ENCODE assay signal across 8 cellular contexts in genomic region chr11:59102259-59102765, GRCh38. TPM values are rescaled to one million over a fixed set of nuclear protein-coding genes. Genes with fewer than 3 reads are reported as not detected.
DNase-seq lines count a peak whose midpoint lies in the region; ATAC-seq, FAIRE-seq and TF ChIP-seq lines count a peak whose summit lies in the region.

No MANE protein-coding gene starts in this region.

- H3K36me3 Mint-ChIP-seq in Calu3 (ENCODE audit: insufficient read depth, unreplicated experiment), result peaks cover 24% of the 10 kb centered on the region

- no peak overlapping the region for H2AK5ac ChIP-seq in IMR-90 (ENCODE audit: low read depth, low read length)
- no peak overlapping the region for H2AK5ac ChIP-seq in H1 (ENCODE audit: low read depth, low read length)

- H3K36me3 ChIP-seq in IMR-90 (ENCODE audit: control insufficient read depth, insufficient read depth, low read length) (no peaks in the 10 kb centered on the region), H1 (ENCODE audit: control insufficient read depth in 2 of 4, insufficient read depth in 4 of 4, low read length in 3 of 4) (no peaks in the 10 kb centered on the region)

- H3K14ac ChIP-seq in IMR-90 (replicated peaks; ENCODE audit: low read depth, low read length), result no peak overlapping the region
- no peak overlapping the region for H3K14ac ChIP-seq in H1 (ENCODE audit: insufficient read length)

- DNase-seq in Calu3 (peak; percentile 73), IMR-90 (peak; percentile 13), H1 (ENCODE audit: low read depth in 1 of 2, low spot score in 2 of 2) (peak in 1 of 2 experiments; percentile 84), mucosa of gallbladder (ENCODE audit: low spot score) (peak; percentile 62), COLO668 (lab: John Stamatoyannopoulos, UW; ENCODE audit: unreplicated experiment) (no peak)
- DNase-seq in activated CD4-positive, alpha-beta T cell treated with anti-CD3 and anti-CD28 coated beads, Interleukin-2, amount 50 U/mL, for 48 hours, result peak; percentile 77 to 80
- DNase-seq in stimulated activated naive CD8-positive, alpha-beta T cell treated with anti-CD3 and anti-CD28 coated beads, Interleukin-15, Interleukin-2, amounts not matched to agents 100 U/mL and 50 U/mL, for 24 hours, result peak; percentile 76

- H4K8ac ChIP-seq in IMR-90 (ENCODE audit: low read depth in 2 of 2, low read length in 2 of 2) (no peak overlapping the region; a peak in 1 of 4 replicates), H1 (ENCODE audit: extremely low read depth, insufficient read depth, low read length) (no peak overlapping the region)

- H4K5ac ChIP-seq in IMR-90 (ENCODE audit: low read depth, low read length) (no peak overlapping the region), H1 (ENCODE audit: insufficient read length, low read depth, low read length) (no peak overlapping the region)

- CTCF ChIA-PET in Calu3 (lab: Charles Lee), result interaction anchor here (1.0 kb wide), 1 partner anchor 56 kb away, joined by 6 read pairs; no protein-coding TSS in a partner anchor
- CTCF ChIA-PET in IMR-90 (lab: Yijun Ruan, JAX), result no interaction called here
- CTCF ChIA-PET in H1 (lab: Charles Lee; ENCODE audit: partially characterized antibody), result interaction anchor here (0.6 to 1.3 kb wide), 7 partner anchors 9 to 196 kb away, joined by 3 to 5 read pairs (median 3); no protein-coding TSS in a partner anchor

- H3K4me2 ChIP-seq in IMR-90 (ENCODE audit: low read depth, low read length) (peak overlapping the region; percentile 90), H1 (ENCODE audit: insufficient read depth in 1 of 2, low read depth in 2 of 2, low read length in 2 of 2) (peak overlapping the region; percentile 71 to 81)

- H3K9ac ChIP-seq in IMR-90 (ENCODE audit: low read depth, low read length), result no peak overlapping the region
- H3K9ac ChIP-seq in H1 (replicated peaks in 1 of 4; ENCODE audit: extremely low read depth in 1 of 4, low read depth in 3 of 4, low read length in 3 of 4), result peak overlapping the region in 3 of 4 experiments; percentile 1 to 48 (median 45); a peak in 3 of 7 replicates

- H3K4me3 ChIP-seq in IMR-90 (ENCODE audit: insufficient read depth, low read depth, low read length) (peak overlapping the region; percentile 32), H1 (ENCODE audit: extremely low read depth in 1 of 4, insufficient read depth in 2 of 4, low read depth in 3 of 4, low read length in 4 of 4) (peak overlapping the region; percentile 42 to 57 (median 45); a peak in 7 of 8 replicates)

- no peaks in the 10 kb centered on the region for H3K9me1 ChIP-seq in IMR-90 (ENCODE audit: insufficient read depth, low read length)

- H3K56ac ChIP-seq in IMR-90 (ENCODE audit: extremely low read depth, insufficient read depth, low read length) (no peak overlapping the region), H1 (replicated peaks; ENCODE audit: insufficient read length, low read depth, low read length) (no peak overlapping the region)

- H3K79me1 ChIP-seq in IMR-90 (ENCODE audit: low read depth in 1 of 2, low read length in 2 of 2), result peaks cover 2% of the 10 kb centered on the region in 2 experiments; a peak in 1 of 4 replicates
- H3K79me1 ChIP-seq in H1 (ENCODE audit: low read depth, low read length), result no peaks in the 10 kb centered on the region; the same call in 1 of the 2 replicates

- WGBS in IMR-90 (ENCODE audit: extremely low coverage in 2 of 2, insufficient read length in 1 of 2), 2 experiments, result 0% methylated on average over 2 of the region's 23 CpGs; no CpG with 5 or more reads in 1 of the 2 experiments
- WGBS in H1 (ENCODE audit: extremely low coverage in 1 of 2, insufficient coverage in 1 of 2, insufficient read length in 1 of 2, insufficient replicate concordance in 2 of 2, low coverage in 1 of 2, low lambda C conversion rate in 2 of 2, missing lambda C conversion rate in 1 of 2), 2 experiments, result 10% methylated on average over 18 of the region's 23 CpGs; no CpG with 5 or more reads in 1 of the 2 experiments

- no peak overlapping the region for H2BK5ac ChIP-seq in IMR-90 (ENCODE audit: low read depth, low read length, poor library complexity, severe bottlenecking)
- H2BK5ac ChIP-seq in H1 (ENCODE audit: low read depth, low read length), result no peak overlapping the region

- peak; percentile 62 for ATAC-seq in GM21390 (IDR thresholded peaks at IDR 0.05; ENCODE audit: unreplicated experiment)
- peak; percentile 19; the same call in 1 of the 2 replicates for ATAC-seq in IMR-90 (ENCODE audit: low read depth)
- ATAC-seq in stimulated activated naive CD8-positive, alpha-beta T cell treated with anti-CD3 and anti-CD28 coated beads, Interleukin-15, Interleukin-2, amounts not matched to agents 100 U/mL and 50 U/mL, for 24 hours, result peak; percentile 65

- no peak for FAIRE-seq in H1 (lab: Jason Lieb, UNC)

- no peaks in the 10 kb centered on the region for H4K20me1 ChIP-seq in IMR-90 (ENCODE audit: insufficient read depth, low read length)
- H4K20me1 ChIP-seq in H1 (replicated peaks in 1 of 2; ENCODE audit: control insufficient read depth in 1 of 2, insufficient read depth in 2 of 2, low read length in 2 of 2), result no peaks in the 10 kb centered on the region

- peaks cover 8% of the 10 kb centered on the region; the same call in 1 of the 2 replicates for H3K23me2 ChIP-seq in H1 (ENCODE audit: low read depth, low read length)

- BruUV-seq in Calu3 (replicated peaks; lab: Mats Ljungman, UMichigan) (no TSS peak), IMR-90 (replicated peaks; lab: Mats Ljungman, UMichigan) (no TSS peak)

- H3K4me1 ChIP-seq in IMR-90 (ENCODE audit: control insufficient read depth, insufficient read depth, low read length), result no peaks in the 10 kb centered on the region
- H3K4me1 ChIP-seq in H1 (replicated peaks in 1 of 4; ENCODE audit: control insufficient read depth in 3 of 4, insufficient read depth in 4 of 4, low read length in 3 of 4), result peaks cover 0 to 3% (median under 1%) of the 10 kb centered on the region in 4 experiments; a peak in 3 of 7 replicates

- in situ Hi-C loops in IMR-90 (cut with MboI; ENCODE audit: low sequenced_read_pairs), result no loop called here

- H3K27ac ChIP-seq in IMR-90 (ENCODE audit: insufficient read depth, low read length) (no peak overlapping the region), H1 (ENCODE audit: low read depth, low read length) (no peak overlapping the region)

- H3K18ac ChIP-seq in IMR-90 (ENCODE audit: low read depth, low read length) (no peak overlapping the region), H1 (ENCODE audit: extremely low read depth, low read length) (no peak overlapping the region)

- H4K91ac ChIP-seq in IMR-90 (ENCODE audit: insufficient read depth, low read depth, low read length) (no peak overlapping the region), H1 (replicated peaks; ENCODE audit: insufficient read length, low read length) (no peak overlapping the region)

- intact Hi-C loops in Calu3 (cut with micrococcal nuclease; ENCODE audit: unreplicated experiment) (loop anchor here (1.0 kb wide), 1 partner anchor 49 kb away; no protein-coding TSS in a partner anchor), IMR-90 (cut with micrococcal nuclease) (no loop called here)

- H3K79me2 ChIP-seq in H1 (ENCODE audit: control insufficient read depth in 1 of 2, insufficient read depth in 2 of 2, low read length in 2 of 2), result no peaks in the 10 kb centered on the region

- no peaks in the 10 kb centered on the region for H3K9me3 Mint-ChIP-seq in Calu3 (ENCODE audit: low read depth, unreplicated experiment)

- TF ChIP-seq POLR2A in IMR-90 (IDR thresholded peaks at IDR 0.05; ENCODE audit: low read depth, low read length) (no peak), H1 (IDR thresholded peaks at IDR 0.05; ENCODE audit: control extremely low read depth in 1 of 2, low read depth in 2 of 2, low read length in 2 of 2) (no peak)

- peak overlapping the region; percentile 84 for H2AFZ ChIP-seq in IMR-90 (replicated peaks; ENCODE audit: low read length, poor library complexity)
- H2AFZ ChIP-seq in H1 (ENCODE audit: low read length), result peak overlapping the region; percentile 97

- POLR2A ChIA-PET in IMR-90 (lab: Charles Lee; ENCODE audit: unreplicated experiment), result no interaction called here
- POLR2A ChIA-PET in H1 (lab: Charles Lee; ENCODE audit: partially characterized antibody), result interaction anchor here (0.6 to 1.4 kb wide), 2 partner anchors 34 to 1241 kb away, joined by 3 read pairs; no protein-coding TSS in a partner anchor

- no peaks in the 10 kb centered on the region for H3K9me3 ChIP-seq in IMR-90 (ENCODE audit: control insufficient read depth, insufficient read depth, low read length)
- H3K9me3 ChIP-seq in H1 (ENCODE audit: insufficient read depth in 2 of 2, low read depth in 1 of 2, low read length in 1 of 2), result no peaks in the 10 kb centered on the region

- H3K27me3 ChIP-seq in IMR-90 (ENCODE audit: control insufficient read depth, insufficient read depth, low read length) (peaks cover 2% of the 10 kb centered on the region), H1 (replicated peaks in 1 of 4; ENCODE audit: control insufficient read depth in 3 of 4, extremely low read depth in 1 of 4, insufficient read depth in 3 of 4, low read length in 3 of 4) (peaks cover 0 to 5% (median 2%) of the 10 kb centered on the region in 4 experiments; a peak in 2 of 7 replicates)

- peak overlapping the region; percentile 72 for H3K4me3 Mint-ChIP-seq in Calu3 (ENCODE audit: low read depth, unreplicated experiment)

- H3K27ac Mint-ChIP-seq in Calu3 (ENCODE audit: unreplicated experiment), result no peak overlapping the region

- no peak overlapping the region for H3K4ac ChIP-seq in IMR-90 (ENCODE audit: low read depth, low read length)
- H3K4ac ChIP-seq in H1 (replicated peaks; ENCODE audit: insufficient read length, low read depth, low read length), result no peak overlapping the region

- TF ChIP-seq CTCF in Calu3 (IDR thresholded peaks at IDR 0.05; ENCODE audit: unreplicated experiment), result no peak
- peak; percentile 27 for TF ChIP-seq CTCF in IMR-90 (conservative IDR thresholded peaks at IDR 0.05; ENCODE audit: low read depth, low read length)
- TF ChIP-seq CTCF in H1 (IDR thresholded peaks at IDR 0.05; ENCODE audit: control extremely low read depth in 1 of 3, insufficient read depth in 1 of 3, low read depth in 1 of 3, low read length in 3 of 3), result peak; percentile 63 to 65 (median 63)

- no peak overlapping the region for H2BK12ac ChIP-seq in H1 (ENCODE audit: low read depth, low read length)

- dilution Hi-C loops in IMR-90 (cut with HindIII; ENCODE audit: low sequenced_read_pairs, unreplicated experiment), result no loop called here

- H2BK120ac ChIP-seq in IMR-90 (ENCODE audit: low read depth, low read length) (no peak overlapping the region), H1 (replicated peaks; ENCODE audit: low read depth, low read length) (no peak overlapping the region)

- H2AK9ac ChIP-seq in IMR-90 (replicated peaks; ENCODE audit: low read depth, low read length, poor library complexity), result peak overlapping the region; percentile 78

- no peak for TF ChIP-seq EP300 in H1 (IDR thresholded peaks at IDR 0.05; ENCODE audit: borderline replicate concordance in 1 of 2, low read depth in 2 of 2, low read length in 2 of 2)

- no peak overlapping the region for H2BK20ac ChIP-seq in IMR-90 (ENCODE audit: low read depth, low read length)
- no peak overlapping the region for H2BK20ac ChIP-seq in H1 (ENCODE audit: low read length)

- H2BK15ac ChIP-seq in IMR-90 (ENCODE audit: low read depth, low read length), result no peak overlapping the region
- no peak overlapping the region for H2BK15ac ChIP-seq in H1 (ENCODE audit: low read length)

- no peak overlapping the region for H3K23ac ChIP-seq in IMR-90 (ENCODE audit: low read depth, low read length)
- H3K23ac ChIP-seq in H1 (ENCODE audit: insufficient read length), result no peak overlapping the region

- TF ChIP-seq RAD21 in IMR-90 (IDR thresholded peaks at IDR 0.05; ENCODE audit: low read length), result peak; percentile 20; the same call in 1 of the 2 replicates
- TF ChIP-seq RAD21 in H1 (IDR thresholded peaks at IDR 0.05 in 1 of 2, conservative IDR thresholded peaks at IDR 0.05 in 1 of 2; ENCODE audit: low read depth in 2 of 2, low read length in 2 of 2), result peak; percentile 66 to 78

- H3K27me3 Mint-ChIP-seq in Calu3 (ENCODE audit: unreplicated experiment), result no peaks in the 10 kb centered on the region

- H3K4me1 Mint-ChIP-seq in Calu3 (ENCODE audit: low read depth, unreplicated experiment), result peaks cover 25% of the 10 kb centered on the region

RNA-seq across cellular contexts. Expression of gene FAM111B, which starts 4.7 kb away (rescaled TPM):
- total RNA-seq in Calu3 (2022) (35.5 and 39.5 TPM in 2 replicates), IMR-90 (2012; rRNA removed) (9.3 and 13.9 TPM in 2 replicates), mucosa of gallbladder (1.4 TPM)
- polyA plus RNA-seq in IMR-90 (2012; rRNA removed) (2.9 and 3.2 TPM in 2 replicates), H1 (2011; rRNA removed) (2.4 and 4.8 TPM in 2 replicates)
- 0.18 and 0.50 TPM in 2 replicates for polyA plus RNA-seq in IMR-90 (2012; cell fraction: cytosol; rRNA removed)
- polyA plus RNA-seq in IMR-90 (2012; cell fraction: nucleus; rRNA removed; ENCODE audit: low replicate concordance), result 0.15 and 0.73 TPM in 2 replicates
- total RNA-seq in H1 (2021; fragmentation: NEBNext Ultra II Directional; extraction: Animal tissue kit (Norgen Biotek cat#: 25700)), result 38.1 and 40.0 TPM in 2 replicates
- polyA plus RNA-seq in H1 (2011; cell fraction: cytosol; rRNA removed), result 7.5 TPM
- 5.0 TPM for polyA plus RNA-seq in H1 (2011; cell fraction: nucleus; rRNA removed)
- polyA plus RNA-seq in H1 (2012, experiment 1 of 2), result 11.0 to 24.2 TPM (median 15.3 TPM) in 4 replicates
- 0.72 TPM for polyA plus RNA-seq in H1 (2012, experiment 2 of 2)
- 23.2 TPM for polyA plus RNA-seq in H1 (2013, experiment 1 of 2)
- 21.3 TPM for polyA plus RNA-seq in H1 (2013, experiment 2 of 2)
- polyA minus RNA-seq in H1 (2011; rRNA and poly(A)+ RNA removed), result 23.6 and 43.3 TPM in 2 replicates
- polyA minus RNA-seq in H1 (2011; cell fraction: cytosol; rRNA and poly(A)+ RNA removed), result 9.8 TPM
- polyA minus RNA-seq in H1 (2011; cell fraction: nucleus; rRNA and poly(A)+ RNA removed), result 69.0 TPM

RNA-seq across cellular contexts. Expression of gene GLYATL1B, which starts 16.2 kb away (rescaled TPM):
- total RNA-seq in Calu3 (2022) (not detected in 2 replicates), IMR-90 (2012; rRNA removed) (not detected in 2 replicates), mucosa of gallbladder (not detected)
- polyA plus RNA-seq in IMR-90 (2012; rRNA removed) (not detected in 2 replicates), H1 (2011; rRNA removed) (0.08 TPM in 1 of 2 replicates, not detected in the other)
- not detected in 2 replicates for polyA plus RNA-seq in IMR-90 (2012; cell fraction: cytosol; rRNA removed)
- polyA plus RNA-seq in IMR-90 (2012; cell fraction: nucleus; rRNA removed; ENCODE audit: low replicate concordance), result not detected in 2 replicates
- total RNA-seq in H1 (2021; fragmentation: NEBNext Ultra II Directional; extraction: Animal tissue kit (Norgen Biotek cat#: 25700)), result not detected in 2 replicates
- polyA plus RNA-seq in H1 (2011; cell fraction: cytosol; rRNA removed), result not detected
- not detected for polyA plus RNA-seq in H1 (2011; cell fraction: nucleus; rRNA removed)
- polyA plus RNA-seq in H1 (2012, experiment 1 of 2), result 0.21 to 0.41 TPM in 2 of 4 replicates, not detected in the others
- not detected for polyA plus RNA-seq in H1 (2012, experiment 2 of 2)
- polyA plus RNA-seq in H1 (2013, experiment 1 of 2), result not detected
- not detected for polyA plus RNA-seq in H1 (2013, experiment 2 of 2)
- not detected in 2 replicates for polyA minus RNA-seq in H1 (2011; rRNA and poly(A)+ RNA removed)
- polyA minus RNA-seq in H1 (2011; cell fraction: cytosol; rRNA and poly(A)+ RNA removed), result not detected
- polyA minus RNA-seq in H1 (2011; cell fraction: nucleus; rRNA and poly(A)+ RNA removed), result not detected

RNA-seq across cellular contexts. Expression of gene FAM111A, which starts 40.3 kb away (rescaled TPM):
- total RNA-seq in Calu3 (2022) (87.9 and 91.6 TPM in 2 replicates), IMR-90 (2012; rRNA removed) (36.4 and 46.1 TPM in 2 replicates), mucosa of gallbladder (41.0 TPM)
- polyA plus RNA-seq in IMR-90 (2012; rRNA removed) (14.4 and 19.9 TPM in 2 replicates), H1 (2011; rRNA removed) (7.4 and 10.2 TPM in 2 replicates)
- polyA plus RNA-seq in IMR-90 (2012; cell fraction: cytosol; rRNA removed), result 2.2 and 3.0 TPM in 2 replicates
- polyA plus RNA-seq in IMR-90 (2012; cell fraction: nucleus; rRNA removed; ENCODE audit: low replicate concordance), result 14.9 and 66.0 TPM in 2 replicates
- 29.9 and 31.1 TPM in 2 replicates for total RNA-seq in H1 (2021; fragmentation: NEBNext Ultra II Directional; extraction: Animal tissue kit (Norgen Biotek cat#: 25700))
- 15.8 TPM for polyA plus RNA-seq in H1 (2011; cell fraction: cytosol; rRNA removed)
- 10.5 TPM for polyA plus RNA-seq in H1 (2011; cell fraction: nucleus; rRNA removed)
- 13.8 to 25.1 TPM (median 16.9 TPM) in 4 replicates for polyA plus RNA-seq in H1 (2012, experiment 1 of 2)
- polyA plus RNA-seq in H1 (2012, experiment 2 of 2), result 1.7 TPM
- polyA plus RNA-seq in H1 (2013, experiment 1 of 2), result 29.3 TPM
- 30.3 TPM for polyA plus RNA-seq in H1 (2013, experiment 2 of 2)
- polyA minus RNA-seq in H1 (2011; rRNA and poly(A)+ RNA removed), result 12.3 and 17.5 TPM in 2 replicates
- 7.4 TPM for polyA minus RNA-seq in H1 (2011; cell fraction: cytosol; rRNA and poly(A)+ RNA removed)
- polyA minus RNA-seq in H1 (2011; cell fraction: nucleus; rRNA and poly(A)+ RNA removed), result 21.1 TPM
